ENCODE assay signal across 31 cellular contexts in the genomic region with DNA sequence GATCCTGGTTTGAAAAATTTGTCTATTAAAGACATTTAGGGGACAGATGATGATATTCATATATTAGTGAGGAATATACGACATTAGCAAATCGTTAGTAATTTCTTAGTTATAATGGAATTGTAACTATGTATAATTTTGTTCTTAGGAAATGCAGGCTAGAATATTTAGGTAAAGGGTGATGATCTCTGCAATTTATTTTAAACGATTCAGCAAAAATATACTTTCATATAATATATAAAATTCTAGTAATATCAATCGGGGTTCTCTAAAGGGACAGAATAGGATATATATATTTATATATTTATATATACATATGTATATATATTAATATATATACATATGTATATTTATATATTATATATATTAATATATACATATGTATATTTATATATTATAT.
"Had no signal": no experiment of that assay in that cellular context is flagged by ENCODE, and none has a peak within 500 bp of the region (broad histone marks: within the 10 kb centered on the region; RNA-seq: fewer than 3 reads in every experiment).

No MANE protein-coding gene starts in this region.

- H3K36me3 ChIP-seq: adrenal gland, Peyer's patch, WERI-Rb-1 had no signal

- FAIRE-seq: bronchial epithelial cell had no signal

- H3K4me3 ChIP-seq: adrenal gland, Peyer's patch had no signal

- ATAC-seq: activated CD8-positive, alpha-beta T cell treated with anti-CD3 and anti-CD28 coated beads for 36 hours; activated naive CD4-positive, alpha-beta T cell treated with anti-CD3 and anti-CD28 coated beads, Interleukin-2, amount 50 U/mL, for 72 hours; activated T-cell treated with anti-CD3 and anti-CD28 coated beads, Interleukin-2, amount 50 U/mL, for 72 hours; activated T-helper 17 cell treated with anti-CD3 and anti-CD28 coated beads, Interleukin-2, amount 50 U/mL, for 72 hours; PC-3; Right ventricle myocardium inferior had no signal

- H3K9me3 ChIP-seq: adrenal gland, Peyer's patch had no signal

- H3K27ac ChIP-seq: adrenal gland, Peyer's patch, RWPE1, WERI-Rb-1 had no signal

- DNase-seq: activated CD4-positive, alpha-beta T cell treated with anti-CD3 and anti-CD28 coated beads, Interleukin-2, amount 10 ng/mL, durations not matched to agents 24 days and 14 days; activated CD4-positive, alpha-beta T cell treated with anti-CD3 and anti-CD28 coated beads, Interleukin-2, amount 50 U/mL, for 4 hours; activated CD8-positive, alpha-beta T cell treated with anti-CD3 and anti-CD28 coated beads for 36 hours; activated gamma-delta T cell; activated naive CD4-positive, alpha-beta T cell treated with anti-CD3 and anti-CD28 coated beads for 36 hours; activated T-cell treated with anti-CD3 and anti-CD28 coated beads, Interleukin-2, amount 50 U/mL, for 1 hour; activated T-cell treated with anti-CD3 and anti-CD28 coated beads, Interleukin-2, amount 50 U/mL, for 72 hours; adrenal gland; anterior cingulate cortex; cerebellar nuclear complex; Karpas-422; NCI-H1105; NCI-H1436; NCI-H1694; NCI-H1930; NCI-H345; NCI-H524 treated with DMSO at 0.1 percent for 48 hours; NCI-H748 treated with DMSO at 0.1 percent for 48 hours; NK-92 treated with Interleukin-12 subunit alpha and Interleukin-12 subunit beta, amount 100 ng/mL, for 24 hours; PC-3; Peyer's patch; SW 1271; T-helper 1 cell; T-helper 2 cell; T-helper 9 cell; WERI-Rb-1 had no signal

- H3K4me1 ChIP-seq: adrenal gland, Peyer's patch had no signal

- H3K27me3 ChIP-seq: adrenal gland, Peyer's patch had no signal
